Comparison of ENCODE assay signal across 21 cellular contexts in genomic region chr11:38543311-38543710, GRCh38.
DNase-seq lines count a peak whose midpoint lies in the region; ATAC-seq, FAIRE-seq and TF ChIP-seq lines count a peak whose summit lies in the region.
"Had no signal": no experiment of that assay in that cellular context is flagged by ENCODE, and none has a peak within 500 bp of the region (broad histone marks: within the 10 kb centered on the region; RNA-seq: fewer than 3 reads in every experiment).

No MANE protein-coding gene starts in this region.

- ATAC-seq in K562 = no peak
- ATAC-seq in foreskin keratinocyte = no peak
- ATAC-seq: left ventricle myocardium superior had no signal

- peaks cover 2 to 16% of the 10 kb centered on the region in 2 experiments; a peak in 4 of 5 replicates for H3K4me1 ChIP-seq in K562 (replicated peaks in 1 of 2; ENCODE audit: control insufficient read depth in 2 of 2, insufficient read depth in 2 of 2, low read length in 2 of 2)
- no peaks in the 10 kb centered on the region for H3K4me1 ChIP-seq in foreskin keratinocyte
- H3K4me1 ChIP-seq in skeletal muscle satellite cell (ENCODE audit: control insufficient read depth, insufficient read depth, low read length) = peaks cover 31% of the 10 kb centered on the region
- H3K4me1 ChIP-seq: BLaER1 had no signal

- H3K36me3 ChIP-seq in K562 (ENCODE audit: control insufficient read depth, insufficient read depth, low read length) = no peaks in the 10 kb centered on the region
- H3K36me3 ChIP-seq in skeletal muscle satellite cell (ENCODE audit: insufficient read depth, low read length) = no peaks in the 10 kb centered on the region
- H3K36me3 ChIP-seq: BLaER1, thoracic aorta had no signal

- H4K20me1 ChIP-seq in K562 (replicated peaks; ENCODE audit: control insufficient read depth, insufficient read depth, low read length) = no peaks in the 10 kb centered on the region
- H4K20me1 ChIP-seq: BLaER1 had no signal

- TF ChIP-seq CTCF in K562 (IDR thresholded peaks at IDR 0.05 in 2 of 3, conservative IDR thresholded peaks at IDR 0.05 in 1 of 3; ENCODE audit: insufficient read depth in 2 of 3, low read depth in 1 of 3, low read length in 3 of 3) = no peak
- no peak for TF ChIP-seq CTCF in foreskin keratinocyte (conservative IDR thresholded peaks at IDR 0.05)

- H3K27ac ChIP-seq in K562 (ENCODE audit: extremely low read depth, low read depth, low read length) = no peak overlapping the region
- no peak overlapping the region for H3K27ac ChIP-seq in foreskin keratinocyte
- H3K27ac ChIP-seq: BLaER1, GM23248, thoracic aorta had no signal

- FAIRE-seq in K562 (lab: Jason Lieb, UNC) = no peak

- TF ChIP-seq POLR2A in K562 (conservative IDR thresholded peaks at IDR 0.05) = no peak

- in situ Hi-C loops in K562 (cut with MboI) = no loop called here

- no peak overlapping the region for H3K9ac ChIP-seq in K562 (ENCODE audit: insufficient read depth in 1 of 2, low read depth in 2 of 2, low read length in 2 of 2)
- peak overlapping the region; percentile 48 for H3K9ac ChIP-seq in skeletal muscle satellite cell (ENCODE audit: low read depth, low read length)
- H3K9ac ChIP-seq: BLaER1, GM23248 had no signal

- H3K4me2 ChIP-seq in K562 (ENCODE audit: insufficient read depth, low read length) (no peak overlapping the region), skeletal muscle satellite cell (ENCODE audit: low read length) (peak overlapping the region; percentile 48)
- H3K4me2 ChIP-seq: BLaER1 had no signal

- DNase-seq in HS-5 (ENCODE audit: low read depth) (peak; percentile 76), K562 (ENCODE audit: extremely low read depth in 1 of 4, low spot score in 3 of 4) (no peak), foreskin keratinocyte (peak; percentile 40 to 79), ureter (ENCODE audit: low spot score) (no peak), HCEC 1CT (no peak), NOMO-1 treated with dmso at 0.1 percent for 144 hours (lab: John Stamatoyannopoulos, UW; ENCODE audit: unreplicated experiment) (no peak), COLO829 (ENCODE audit: low spot score) (no peak)
- DNase-seq: activated CD4-positive, alpha-beta memory T cell treated with anti-CD3 and anti-CD28 coated beads for 36 hours; activated T-cell treated with anti-CD3 and anti-CD28 coated beads, Interleukin-2, amount 50 U/mL, for 1 hour; central memory CD4-positive, alpha-beta T cell; DMS153; effector CD4-positive, alpha-beta T cell; foreskin melanocyte; GM23248; left ventricle myocardium superior; NCI-H1694; posterior cingulate gyrus; stimulated activated CD4-positive, alpha-beta T cell treated with anti-CD3 and anti-CD28 coated beads, Interleukin-12 subunit alpha, Interleukin-12 subunit beta, amount 100 ng/mL, for 4 hours had no signal

- no peaks in the 10 kb centered on the region for H3K9me1 ChIP-seq in K562 (ENCODE audit: control insufficient read depth, insufficient read depth, low read length)

- no peak for TF ChIP-seq EP300 in K562 (IDR thresholded peaks at IDR 0.05; ENCODE audit: low read length)

- H3K27me3 ChIP-seq in K562 (ENCODE audit: control insufficient read depth in 2 of 2, insufficient read depth in 2 of 2, low read length in 2 of 2) (no peaks in the 10 kb centered on the region), foreskin keratinocyte (no peaks in the 10 kb centered on the region), skeletal muscle satellite cell (ENCODE audit: control insufficient read depth, insufficient read depth, low read length) (no peaks in the 10 kb centered on the region)
- H3K27me3 ChIP-seq: BLaER1 had no signal

- POLR2A ChIA-PET in K562 (lab: Yijun Ruan, JAX) = no interaction called here

- BruUV-seq in K562 (replicated peaks; lab: Mats Ljungman, UMichigan) = no TSS peak

- peaks cover under 1% of the 10 kb centered on the region for H3K9me3 ChIP-seq in K562 (replicated peaks; ENCODE audit: control insufficient read depth, insufficient read depth, low read depth, low read length)
- H3K9me3 ChIP-seq in skeletal muscle satellite cell (replicated peaks; ENCODE audit: low read length) = no peaks in the 10 kb centered on the region
- H3K9me3 ChIP-seq: BLaER1, thoracic aorta had no signal

- no peak for TF ChIP-seq RAD21 in K562 (CRISPR knock-in tag; conservative IDR thresholded peaks at IDR 0.05 in 1 of 2, IDR thresholded peaks at IDR 0.05 in 1 of 2)

- no peaks in the 10 kb centered on the region for H3K79me2 ChIP-seq in K562 (ENCODE audit: control insufficient read depth, insufficient read depth, low read length)

- no peak overlapping the region for H3K4me3 ChIP-seq in K562
- no peak overlapping the region for H3K4me3 ChIP-seq in skeletal muscle satellite cell (ENCODE audit: low read length)
- H3K4me3 ChIP-seq: BLaER1, GM23248, thoracic aorta had no signal

- intact Hi-C loops in K562 (cut with micrococcal nuclease) = no loop called here

- 90% methylated on average over 1 of the region's 1 CpG for WGBS in K562 (ENCODE audit: insufficient coverage, low coverage, missing lambda C conversion rate)

- CTCF ChIA-PET in K562 (lab: Yijun Ruan, JAX; ENCODE audit: low intra/inter-chr PET ratio) = no interaction called here

- peak overlapping the region; percentile 90; the same call in 1 of the 2 replicates for H2AFZ ChIP-seq in K562 (ENCODE audit: low read depth, low read length)
- H2AFZ ChIP-seq: GM23248 had no signal

TF ChIP-seq in K562, 482 proteins besides CTCF, POLR2A, EP300 and RAD21:
- no peak for TF ChIP-seq HNRNPK (IDR thresholded peaks at IDR 0.05; ENCODE audit: low read depth, low read length, poor library complexity, severe bottlenecking)
- no peak for TF ChIP-seq STAT6 (CRISPR knock-in tag; IDR thresholded peaks at IDR 0.05)
- no peak for TF ChIP-seq YY1 (IDR thresholded peaks at IDR 0.05; ENCODE audit: borderline replicate concordance in 1 of 3, control insufficient read depth in 1 of 3, extremely low read depth in 1 of 3, insufficient read depth in 3 of 3, insufficient read length in 1 of 3, insufficient replicate concordance in 2 of 3, low read depth in 1 of 3, low read length in 2 of 3)

Comparison
In these comparisons a context has a peak if more than half of its experiments do, and no peak if none do; other contexts are left out.
1. DNase-seq: peak in HS-5 (single experiment) and foreskin keratinocyte (2 of 2); none in K562 (0 of 4), ureter (single experiment), HCEC 1CT (single experiment), NOMO-1 treated with dmso at 0.1 percent for 144 hours (single experiment) and COLO829 (single experiment).